Comparison of ENCODE assay signal across 4 cellular contexts in the genomic region with DNA sequence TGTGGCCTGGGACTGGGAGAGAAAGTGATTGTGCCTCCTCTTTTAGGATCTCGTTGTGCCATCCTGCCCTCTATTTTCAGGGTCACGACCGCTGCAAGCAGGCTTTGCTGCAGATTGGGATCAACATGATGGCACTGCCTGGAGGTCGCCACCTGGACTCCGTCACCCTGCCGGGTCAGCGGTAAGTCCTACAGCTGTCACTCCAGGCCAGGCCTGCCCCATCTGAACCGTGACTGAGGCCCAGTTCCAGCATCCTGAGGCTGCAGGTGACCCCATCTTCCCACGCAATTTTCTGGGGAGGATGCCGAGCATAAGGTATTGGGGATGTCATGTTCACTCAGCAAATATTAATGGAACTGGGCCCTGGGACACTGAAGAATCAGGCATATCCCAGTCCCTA. TPM values are rescaled to one million over a fixed set of nuclear protein-coding genes. Genes with fewer than 3 reads are reported as not detected.
"Had no signal": no experiment of that assay in that cellular context is flagged by ENCODE, and none has a peak within 500 bp of the region (broad histone marks: within the 10 kb centered on the region; RNA-seq: fewer than 3 reads in every experiment).

No MANE protein-coding gene starts in this region.

- H3K4me3 ChIP-seq: GM12878 had no signal

- DNase-seq: GDM1, GF-D8 had no signal

- ATAC-seq: GM12878 had no signal

RNA-seq across cellular contexts. Expression of a gene that starts 34.3 kb away (rescaled TPM):
- total RNA-seq: G401, GM12878 had no signal
